1 cellular context compared by ENCODE assay signal in the genomic region with DNA sequence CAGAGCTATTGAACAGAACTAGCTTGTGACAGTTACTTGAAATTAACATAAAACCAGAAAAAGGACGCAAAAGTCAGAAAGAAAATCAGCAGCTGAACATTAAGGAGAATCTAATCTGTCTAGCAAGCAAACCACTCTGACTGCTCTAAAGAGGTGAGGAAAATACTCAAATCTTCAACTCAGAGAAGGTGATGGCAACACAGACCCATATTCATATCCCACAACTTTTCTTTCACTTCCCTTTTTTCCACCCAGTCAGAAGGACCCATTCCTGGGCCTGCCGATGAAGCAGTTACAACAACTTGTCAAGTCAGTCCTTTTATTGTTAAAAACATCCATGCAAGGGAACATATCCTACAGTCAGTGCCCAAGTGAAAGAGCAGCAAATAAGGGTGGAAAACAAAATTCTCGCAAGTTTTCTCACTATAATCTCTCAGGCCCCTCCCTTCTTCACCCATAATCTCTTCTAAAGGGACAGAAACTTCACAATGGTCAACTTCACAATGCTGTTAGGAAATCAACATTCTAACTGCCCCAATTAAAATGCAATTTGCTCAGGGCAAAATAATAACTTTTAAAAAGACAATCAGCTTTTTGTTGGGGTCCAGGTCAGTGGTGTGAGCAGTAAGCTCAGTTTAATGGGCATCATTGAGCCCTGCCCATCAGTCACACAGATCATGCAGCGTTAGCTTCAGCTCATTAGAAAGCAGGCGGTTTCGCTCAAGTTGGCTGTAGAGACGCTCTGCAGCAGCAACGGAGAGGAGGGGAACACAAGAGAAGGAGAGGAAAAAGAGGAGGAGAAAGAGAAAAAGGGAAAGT.
TF ChIP-seq lines count a peak whose summit lies in the region.

No MANE protein-coding gene starts in this region.

TF ChIP-seq in K562, 482 proteins besides CTCF, POLR2A, EP300 and RAD21 (continues in another document):
- TF ChIP-seq, protein P1, sequence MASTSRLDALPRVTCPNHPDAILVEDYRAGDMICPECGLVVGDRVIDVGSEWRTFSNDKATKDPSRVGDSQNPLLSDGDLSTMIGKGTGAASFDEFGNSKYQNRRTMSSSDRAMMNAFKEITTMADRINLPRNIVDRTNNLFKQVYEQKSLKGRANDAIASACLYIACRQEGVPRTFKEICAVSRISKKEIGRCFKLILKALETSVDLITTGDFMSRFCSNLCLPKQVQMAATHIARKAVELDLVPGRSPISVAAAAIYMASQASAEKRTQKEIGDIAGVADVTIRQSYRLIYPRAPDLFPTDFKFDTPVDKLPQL (IDR thresholded peaks at IDR 0.05; ENCODE audit: extremely low read depth, insufficient read length), result no peak
- TF ChIP-seq FIP1L1 (IDR thresholded peaks at IDR 0.05; ENCODE audit: low read depth, low read length, poor library complexity, severe bottlenecking) (no peak), JUND (IDR thresholded peaks at IDR 0.05; ENCODE audit: borderline replicate concordance, low read depth, low read length) (no peak), JUND (tag; IDR thresholded peaks at IDR 0.05; ENCODE audit: borderline replicate concordance, low read depth, low read length) (no peak), ZNF224 (CRISPR knock-in tag; IDR thresholded peaks at IDR 0.05) (no peak), FOS (IDR thresholded peaks at IDR 0.05; ENCODE audit: extremely low read depth, insufficient read length) (no peak), CAMTA2 (CRISPR knock-in tag; conservative IDR thresholded peaks at IDR 0.05) (no peak), STAG1 (CRISPR knock-in tag; IDR thresholded peaks at IDR 0.05; ENCODE audit: borderline replicate concordance) (no peak), ASH1L (IDR thresholded peaks at IDR 0.05; ENCODE audit: borderline replicate concordance, low read depth, partially characterized antibody) (no peak), ZNF175 (CRISPR knock-in tag; IDR thresholded peaks at IDR 0.05; ENCODE audit: low read depth) (peak; percentile 84; the same call in 1 of the 2 replicates), MIER1 (IDR thresholded peaks at IDR 0.05; ENCODE audit: low read depth) (no peak), ZBTB17 (CRISPR knock-in tag; IDR thresholded peaks at IDR 0.05) (0 out of 2 replicates have a peak, but pooled peaks have one; percentile 10), SOX6 (IDR thresholded peaks at IDR 0.05) (no peak), ZNF174 (CRISPR knock-in tag; IDR thresholded peaks at IDR 0.05) (no peak), ZNF79 (CRISPR knock-in tag; IDR thresholded peaks at IDR 0.05; ENCODE audit: low read depth) (no peak), CEBPB (tag; IDR thresholded peaks at IDR 0.05) (no peak), PHTF2 (CRISPR knock-in tag; IDR thresholded peaks at IDR 0.05) (no peak), PURB (CRISPR knock-in tag; IDR thresholded peaks at IDR 0.05; ENCODE audit: low read depth) (no peak), C11orf30 (IDR thresholded peaks at IDR 0.05; ENCODE audit: low read depth) (peak; percentile 44), ARHGAP35 (IDR thresholded peaks at IDR 0.05; ENCODE audit: partially characterized antibody) (no peak), ZNF444 (CRISPR knock-in tag; IDR thresholded peaks at IDR 0.05) (no peak), HDAC2 (IDR thresholded peaks at IDR 0.05) (no peak), SMARCA4 (IDR thresholded peaks at IDR 0.05) (no peak), BRD4 (IDR thresholded peaks at IDR 0.05) (no peak), NFIC (IDR thresholded peaks at IDR 0.05) (no peak), OTX1 (CRISPR knock-in tag; IDR thresholded peaks at IDR 0.05) (0 out of 2 replicates have a peak, but pooled peaks have one; percentile 42), SPI1 (IDR thresholded peaks at IDR 0.05; ENCODE audit: borderline replicate concordance, low read depth, low read length) (peak; percentile 98), ZNF584 (CRISPR knock-in tag; IDR thresholded peaks at IDR 0.05; ENCODE audit: low read depth) (0 out of 2 replicates have a peak, but pooled peaks have one; percentile 25), DDX20 (tag; IDR thresholded peaks at IDR 0.05; ENCODE audit: low read depth) (no peak), ZNF589 (CRISPR knock-in tag; IDR thresholded peaks at IDR 0.05; ENCODE audit: low read depth) (peak; percentile 39; the same call in 1 of the 2 replicates), BRF1 (IDR thresholded peaks at IDR 0.05; ENCODE audit: borderline replicate concordance, extremely low read depth, insufficient read length) (no peak), CXXC5 (CRISPR knock-in tag; IDR thresholded peaks at IDR 0.05) (peak; percentile 21; the same call in 1 of the 2 replicates), PCBP1 (IDR thresholded peaks at IDR 0.05; ENCODE audit: low read depth, low read length, poor library complexity, severe bottlenecking) (no peak), NFRKB (IDR thresholded peaks at IDR 0.05; ENCODE audit: low read depth) (peak; percentile 1; the same call in 1 of the 2 replicates)
- TF ChIP-seq, protein P2, sequence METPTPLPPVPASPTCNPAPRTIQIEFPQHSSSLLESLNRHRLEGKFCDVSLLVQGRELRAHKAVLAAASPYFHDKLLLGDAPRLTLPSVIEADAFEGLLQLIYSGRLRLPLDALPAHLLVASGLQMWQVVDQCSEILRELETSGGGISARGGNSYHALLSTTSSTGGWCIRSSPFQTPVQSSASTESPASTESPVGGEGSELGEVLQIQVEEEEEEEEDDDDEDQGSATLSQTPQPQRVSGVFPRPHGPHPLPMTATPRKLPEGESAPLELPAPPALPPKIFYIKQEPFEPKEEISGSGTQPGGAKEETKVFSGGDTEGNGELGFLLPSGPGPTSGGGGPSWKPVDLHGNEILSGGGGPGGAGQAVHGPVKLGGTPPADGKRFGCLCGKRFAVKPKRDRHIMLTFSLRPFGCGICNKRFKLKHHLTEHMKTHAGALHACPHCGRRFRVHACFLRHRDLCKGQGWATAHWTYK (CRISPR knock-in tag; IDR thresholded peaks at IDR 0.05), result no peak
- TF ChIP-seq, protein P3, sequence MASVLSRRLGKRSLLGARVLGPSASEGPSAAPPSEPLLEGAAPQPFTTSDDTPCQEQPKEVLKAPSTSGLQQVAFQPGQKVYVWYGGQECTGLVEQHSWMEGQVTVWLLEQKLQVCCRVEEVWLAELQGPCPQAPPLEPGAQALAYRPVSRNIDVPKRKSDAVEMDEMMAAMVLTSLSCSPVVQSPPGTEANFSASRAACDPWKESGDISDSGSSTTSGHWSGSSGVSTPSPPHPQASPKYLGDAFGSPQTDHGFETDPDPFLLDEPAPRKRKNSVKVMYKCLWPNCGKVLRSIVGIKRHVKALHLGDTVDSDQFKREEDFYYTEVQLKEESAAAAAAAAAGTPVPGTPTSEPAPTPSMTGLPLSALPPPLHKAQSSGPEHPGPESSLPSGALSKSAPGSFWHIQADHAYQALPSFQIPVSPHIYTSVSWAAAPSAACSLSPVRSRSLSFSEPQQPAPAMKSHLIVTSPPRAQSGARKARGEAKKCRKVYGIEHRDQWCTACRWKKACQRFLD (CRISPR knock-in tag; IDR thresholded peaks at IDR 0.05), result peak; percentile 62; the same call in 1 of the 2 replicates
- TF ChIP-seq, protein P4, sequence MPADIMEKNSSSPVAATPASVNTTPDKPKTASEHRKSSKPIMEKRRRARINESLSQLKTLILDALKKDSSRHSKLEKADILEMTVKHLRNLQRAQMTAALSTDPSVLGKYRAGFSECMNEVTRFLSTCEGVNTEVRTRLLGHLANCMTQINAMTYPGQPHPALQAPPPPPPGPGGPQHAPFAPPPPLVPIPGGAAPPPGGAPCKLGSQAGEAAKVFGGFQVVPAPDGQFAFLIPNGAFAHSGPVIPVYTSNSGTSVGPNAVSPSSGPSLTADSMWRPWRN (IDR thresholded peaks at IDR 0.05; ENCODE audit: low read depth), result no peak
- TF ChIP-seq, protein P5, sequence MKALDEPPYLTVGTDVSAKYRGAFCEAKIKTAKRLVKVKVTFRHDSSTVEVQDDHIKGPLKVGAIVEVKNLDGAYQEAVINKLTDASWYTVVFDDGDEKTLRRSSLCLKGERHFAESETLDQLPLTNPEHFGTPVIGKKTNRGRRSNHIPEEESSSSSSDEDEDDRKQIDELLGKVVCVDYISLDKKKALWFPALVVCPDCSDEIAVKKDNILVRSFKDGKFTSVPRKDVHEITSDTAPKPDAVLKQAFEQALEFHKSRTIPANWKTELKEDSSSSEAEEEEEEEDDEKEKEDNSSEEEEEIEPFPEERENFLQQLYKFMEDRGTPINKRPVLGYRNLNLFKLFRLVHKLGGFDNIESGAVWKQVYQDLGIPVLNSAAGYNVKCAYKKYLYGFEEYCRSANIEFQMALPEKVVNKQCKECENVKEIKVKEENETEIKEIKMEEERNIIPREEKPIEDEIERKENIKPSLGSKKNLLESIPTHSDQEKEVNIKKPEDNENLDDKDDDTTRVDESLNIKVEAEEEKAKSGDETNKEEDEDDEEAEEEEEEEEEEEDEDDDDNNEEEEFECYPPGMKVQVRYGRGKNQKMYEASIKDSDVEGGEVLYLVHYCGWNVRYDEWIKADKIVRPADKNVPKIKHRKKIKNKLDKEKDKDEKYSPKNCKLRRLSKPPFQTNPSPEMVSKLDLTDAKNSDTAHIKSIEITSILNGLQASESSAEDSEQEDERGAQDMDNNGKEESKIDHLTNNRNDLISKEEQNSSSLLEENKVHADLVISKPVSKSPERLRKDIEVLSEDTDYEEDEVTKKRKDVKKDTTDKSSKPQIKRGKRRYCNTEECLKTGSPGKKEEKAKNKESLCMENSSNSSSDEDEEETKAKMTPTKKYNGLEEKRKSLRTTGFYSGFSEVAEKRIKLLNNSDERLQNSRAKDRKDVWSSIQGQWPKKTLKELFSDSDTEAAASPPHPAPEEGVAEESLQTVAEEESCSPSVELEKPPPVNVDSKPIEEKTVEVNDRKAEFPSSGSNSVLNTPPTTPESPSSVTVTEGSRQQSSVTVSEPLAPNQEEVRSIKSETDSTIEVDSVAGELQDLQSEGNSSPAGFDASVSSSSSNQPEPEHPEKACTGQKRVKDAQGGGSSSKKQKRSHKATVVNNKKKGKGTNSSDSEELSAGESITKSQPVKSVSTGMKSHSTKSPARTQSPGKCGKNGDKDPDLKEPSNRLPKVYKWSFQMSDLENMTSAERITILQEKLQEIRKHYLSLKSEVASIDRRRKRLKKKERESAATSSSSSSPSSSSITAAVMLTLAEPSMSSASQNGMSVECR (CRISPR knock-in tag; IDR thresholded peaks at IDR 0.05), result no peak
- TF ChIP-seq, protein P6, sequence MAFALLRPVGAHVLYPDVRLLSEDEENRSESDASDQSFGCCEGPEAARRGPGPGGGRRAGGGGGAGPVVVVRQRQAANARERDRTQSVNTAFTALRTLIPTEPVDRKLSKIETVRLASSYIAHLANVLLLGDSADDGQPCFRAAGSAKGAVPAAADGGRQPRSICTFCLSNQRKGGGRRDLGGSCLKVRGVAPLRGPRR (CRISPR knock-in tag; IDR thresholded peaks at IDR 0.05), result no peak
- TF ChIP-seq, protein P7, sequence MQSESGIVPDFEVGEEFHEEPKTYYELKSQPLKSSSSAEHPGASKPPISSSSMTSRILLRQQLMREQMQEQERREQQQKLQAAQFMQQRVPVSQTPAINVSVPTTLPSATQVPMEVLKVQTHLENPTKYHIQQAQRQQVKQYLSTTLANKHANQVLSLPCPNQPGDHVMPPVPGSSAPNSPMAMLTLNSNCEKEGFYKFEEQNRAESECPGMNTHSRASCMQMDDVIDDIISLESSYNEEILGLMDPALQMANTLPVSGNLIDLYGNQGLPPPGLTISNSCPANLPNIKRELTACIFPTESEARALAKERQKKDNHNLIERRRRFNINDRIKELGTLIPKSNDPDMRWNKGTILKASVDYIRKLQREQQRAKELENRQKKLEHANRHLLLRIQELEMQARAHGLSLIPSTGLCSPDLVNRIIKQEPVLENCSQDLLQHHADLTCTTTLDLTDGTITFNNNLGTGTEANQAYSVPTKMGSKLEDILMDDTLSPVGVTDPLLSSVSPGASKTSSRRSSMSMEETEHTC (IDR thresholded peaks at IDR 0.05), result no peak
- TF ChIP-seq, protein P8, sequence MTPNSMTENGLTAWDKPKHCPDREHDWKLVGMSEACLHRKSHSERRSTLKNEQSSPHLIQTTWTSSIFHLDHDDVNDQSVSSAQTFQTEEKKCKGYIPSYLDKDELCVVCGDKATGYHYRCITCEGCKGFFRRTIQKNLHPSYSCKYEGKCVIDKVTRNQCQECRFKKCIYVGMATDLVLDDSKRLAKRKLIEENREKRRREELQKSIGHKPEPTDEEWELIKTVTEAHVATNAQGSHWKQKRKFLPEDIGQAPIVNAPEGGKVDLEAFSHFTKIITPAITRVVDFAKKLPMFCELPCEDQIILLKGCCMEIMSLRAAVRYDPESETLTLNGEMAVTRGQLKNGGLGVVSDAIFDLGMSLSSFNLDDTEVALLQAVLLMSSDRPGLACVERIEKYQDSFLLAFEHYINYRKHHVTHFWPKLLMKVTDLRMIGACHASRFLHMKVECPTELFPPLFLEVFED (CRISPR knock-in tag; conservative IDR thresholded peaks at IDR 0.05), result 0 out of 2 replicates have a peak, but pooled peaks have one; percentile 5
- TF ChIP-seq, protein P9, sequence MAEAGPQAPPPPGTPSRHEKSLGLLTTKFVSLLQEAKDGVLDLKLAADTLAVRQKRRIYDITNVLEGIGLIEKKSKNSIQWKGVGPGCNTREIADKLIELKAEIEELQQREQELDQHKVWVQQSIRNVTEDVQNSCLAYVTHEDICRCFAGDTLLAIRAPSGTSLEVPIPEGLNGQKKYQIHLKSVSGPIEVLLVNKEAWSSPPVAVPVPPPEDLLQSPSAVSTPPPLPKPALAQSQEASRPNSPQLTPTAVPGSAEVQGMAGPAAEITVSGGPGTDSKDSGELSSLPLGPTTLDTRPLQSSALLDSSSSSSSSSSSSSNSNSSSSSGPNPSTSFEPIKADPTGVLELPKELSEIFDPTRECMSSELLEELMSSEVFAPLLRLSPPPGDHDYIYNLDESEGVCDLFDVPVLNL (CRISPR knock-in tag; IDR thresholded peaks at IDR 0.05; ENCODE audit: low read depth), result no peak
- TF ChIP-seq, protein P10, sequence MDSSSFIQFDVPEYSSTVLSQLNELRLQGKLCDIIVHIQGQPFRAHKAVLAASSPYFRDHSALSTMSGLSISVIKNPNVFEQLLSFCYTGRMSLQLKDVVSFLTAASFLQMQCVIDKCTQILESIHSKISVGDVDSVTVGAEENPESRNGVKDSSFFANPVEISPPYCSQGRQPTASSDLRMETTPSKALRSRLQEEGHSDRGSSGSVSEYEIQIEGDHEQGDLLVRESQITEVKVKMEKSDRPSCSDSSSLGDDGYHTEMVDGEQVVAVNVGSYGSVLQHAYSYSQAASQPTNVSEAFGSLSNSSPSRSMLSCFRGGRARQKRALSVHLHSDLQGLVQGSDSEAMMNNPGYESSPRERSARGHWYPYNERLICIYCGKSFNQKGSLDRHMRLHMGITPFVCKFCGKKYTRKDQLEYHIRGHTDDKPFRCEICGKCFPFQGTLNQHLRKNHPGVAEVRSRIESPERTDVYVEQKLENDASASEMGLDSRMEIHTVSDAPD (CRISPR knock-in tag; IDR thresholded peaks at IDR 0.05), result no peak
